Comparison of ENCODE assay signal across 8 cellular contexts in genomic region chr6:29792123-29793035, GRCh38. TPM values are rescaled to one million over a fixed set of nuclear protein-coding genes. Genes with fewer than 3 reads are reported as not detected.
DNase-seq lines count a peak whose midpoint lies in the region; ATAC-seq, FAIRE-seq and TF ChIP-seq lines count a peak whose summit lies in the region.

No MANE protein-coding gene starts in this region.

- peaks cover 31 to 62% of the 10 kb centered on the region in 2 experiments for H3K27me3 ChIP-seq in endothelial cell of umbilical vein (ENCODE audit: control insufficient read depth in 2 of 2, insufficient read depth in 2 of 2, low read length in 2 of 2)

- peak overlapping the region; percentile 55 for H3K4me3 ChIP-seq in A549
- peak overlapping the region; percentile 25 for H3K4me3 ChIP-seq in HFF-Myc (replicated peaks; ENCODE audit: low read depth, low read length)
- peak overlapping the region in 2 of 3 experiments; percentile 7 to 51 for H3K4me3 ChIP-seq in endothelial cell of umbilical vein (replicated peaks in 1 of 3; ENCODE audit: insufficient read depth in 1 of 3, low read depth in 1 of 3, low read length in 3 of 3)

- H4K20me1 ChIP-seq in endothelial cell of umbilical vein (replicated peaks; ENCODE audit: control insufficient read depth, extremely low read depth, insufficient read depth, low read length) = no peaks in the 10 kb centered on the region

- H3K4me2 ChIP-seq in A549 (peak overlapping the region; percentile 87), endothelial cell of umbilical vein (ENCODE audit: insufficient read depth, low read length) (peak overlapping the region; percentile 77)

- DNase-seq in A549 (ENCODE audit: low read depth in 1 of 2, low spot score in 1 of 2) = peak in 1 of 2 experiments; percentile 27
- DNase-seq in HFF-Myc (ENCODE audit: extremely low read depth, low read depth) = no peak
- DNase-seq in activated CD8-positive, alpha-beta memory T cell treated with anti-CD3 and anti-CD28 coated beads, Interleukin-2, amount 50 U/mL, for 1 hour (ENCODE audit: extremely low read depth) = peak; percentile 8
- DNase-seq in endothelial cell of umbilical vein (ENCODE audit: low read depth, low spot score) = peak; percentile 9
- DNase-seq in mucosa of gallbladder (ENCODE audit: low spot score) = peak; percentile 65
- peak; percentile 53 to 64 for DNase-seq in stimulated activated CD8-positive, alpha-beta memory T cell treated with anti-CD3 and anti-CD28 coated beads, Interleukin-4, amount 100 ng/mL, for 1 hour (ENCODE audit: low read depth in 2 of 2, low spot score in 1 of 2)
- no peak for DNase-seq in NCI-H2081 treated with DMSO at 0.1 percent for 48 hours (lab: John Stamatoyannopoulos, UW)
- no peak for DNase-seq in NK-92 (lab: John Stamatoyannopoulos, UW; ENCODE audit: unreplicated experiment)

- no peaks in the 10 kb centered on the region for H3K79me2 ChIP-seq in endothelial cell of umbilical vein (ENCODE audit: control insufficient read depth, insufficient read depth, low read length)

- TF ChIP-seq CTCF in A549 (IDR thresholded peaks at IDR 0.05) = peak; percentile 21; the same call in 1 of the 3 replicates
- peak; percentile 43 for TF ChIP-seq CTCF in HFF-Myc (IDR thresholded peaks at IDR 0.05; ENCODE audit: low read depth, low read length, missing control alignments)
- peak; percentile 44 to 73 for TF ChIP-seq CTCF in endothelial cell of umbilical vein (IDR thresholded peaks at IDR 0.05; ENCODE audit: extremely low read depth in 1 of 2, insufficient read depth in 1 of 2, low read depth in 1 of 2, low read length in 2 of 2)

- peak; percentile 77 to 81; a peak in 5 of 6 replicates for ATAC-seq in A549

- WGBS in A549 (ENCODE audit: missing lambda C conversion rate) = 49% methylated on average over 14 of the region's 79 CpGs

- H2AFZ ChIP-seq in endothelial cell of umbilical vein (ENCODE audit: low read depth, low read length) = peak overlapping the region; percentile 73

- CTCF ChIA-PET in A549 (lab: Yijun Ruan, JAX) (interaction anchor here (0.6 kb wide), 1 partner anchor 87 kb away, joined by 3 read pairs; no protein-coding TSS in a partner anchor), endothelial cell of umbilical vein (lab: Charles Lee) (interaction anchor here (1.0 to 1.9 kb wide), 5 partner anchors 13 to 54 kb away, joined by 3 to 21 read pairs (median 4); no protein-coding TSS in a partner anchor)

- no peak overlapping the region for H3K9ac ChIP-seq in endothelial cell of umbilical vein (replicated peaks; ENCODE audit: extremely low read depth, insufficient read depth, low read length)

- H3K36me3 ChIP-seq in endothelial cell of umbilical vein (ENCODE audit: control insufficient read depth in 2 of 2, extremely low read depth in 1 of 2, insufficient read depth in 2 of 2, low read length in 2 of 2) = no peaks in the 10 kb centered on the region

- H3K4me1 ChIP-seq in A549 (no peaks in the 10 kb centered on the region), endothelial cell of umbilical vein (ENCODE audit: control insufficient read depth, extremely low read depth, insufficient read depth, low read length) (no peaks in the 10 kb centered on the region)

- TF ChIP-seq EP300 in A549 (IDR thresholded peaks at IDR 0.05) = no peak

- BruUV-seq in endothelial cell of umbilical vein (replicated peaks; lab: Mats Ljungman, UMichigan) = no TSS peak

- POLR2A ChIA-PET in A549 (lab: Yijun Ruan, JAX) = no interaction called here
- POLR2A ChIA-PET in endothelial cell of umbilical vein (lab: Charles Lee) = no interaction called here

- intact Hi-C loops in endothelial cell of umbilical vein (cut with micrococcal nuclease) = loop anchor here (1.0 to 5.0 kb wide), 3 partner anchors 40 to 90 kb away; no protein-coding TSS in a partner anchor

- dilution Hi-C loops in endothelial cell of umbilical vein (cut with MboI; ENCODE audit: extremely low pct_ligation_motif_present, low sequenced_read_pairs) = loop anchor here (10.0 kb wide), 1 partner anchor 162 kb away; no protein-coding TSS in a partner anchor

- H3K27ac ChIP-seq in A549 (peak overlapping the region; percentile 35 to 74; a peak in 4 of 6 replicates), endothelial cell of umbilical vein (ENCODE audit: insufficient read depth, low read depth, low read length) (no peak overlapping the region)

- H3K9me3 ChIP-seq in A549 = no peaks in the 10 kb centered on the region; the same call in 2 of the 3 replicates
- no peaks in the 10 kb centered on the region for H3K9me3 ChIP-seq in endothelial cell of umbilical vein (replicated peaks; ENCODE audit: control insufficient read depth, insufficient read depth, low read length)

- no peak for TF ChIP-seq RAD21 in A549 (conservative IDR thresholded peaks at IDR 0.05 in 1 of 2, IDR thresholded peaks at IDR 0.05 in 1 of 2)

- H3K9me1 ChIP-seq in endothelial cell of umbilical vein (replicated peaks; ENCODE audit: control insufficient read depth, extremely low read depth, insufficient read depth, low read length) = no peaks in the 10 kb centered on the region

- no peak for FAIRE-seq in A549 (lab: Jason Lieb, UNC)
- peak; percentile 69 for FAIRE-seq in endothelial cell of umbilical vein (lab: Jason Lieb, UNC)

- no peak for TF ChIP-seq POLR2A in A549 (IDR thresholded peaks at IDR 0.05; ENCODE audit: low read length)
- no peak for TF ChIP-seq POLR2A in endothelial cell of umbilical vein (IDR thresholded peaks at IDR 0.05; ENCODE audit: low read depth, low read length)

TF ChIP-seq in A549, 52 proteins besides CTCF, POLR2A, EP300 and RAD21:
- TF ChIP-seq MAX (IDR thresholded peaks at IDR 0.05) (0 out of 2 replicates have a peak, but pooled peaks have one; percentile 19), RFX5 (IDR thresholded peaks at IDR 0.05) (no peak), SMC3 (IDR thresholded peaks at IDR 0.05) (0 out of 3 replicates have a peak, but pooled peaks have one; percentile 6)

TF ChIP-seq in endothelial cell of umbilical vein, 7 proteins besides CTCF, POLR2A, EP300 and RAD21:
- TF ChIP-seq MYC (IDR thresholded peaks at IDR 0.05; ENCODE audit: low read depth, low read length) (no peak), FOS (IDR thresholded peaks at IDR 0.05; ENCODE audit: borderline replicate concordance, insufficient read depth, low read length) (no peak), EZH2 (IDR thresholded peaks at IDR 0.05; ENCODE audit: borderline replicate concordance, low read depth, low read length, severe bottlenecking) (peak; percentile 87), GATA2 (IDR thresholded peaks at IDR 0.05; ENCODE audit: insufficient read depth, insufficient read length, low read depth, low read length) (no peak), POLR2AphosphoS5 (IDR thresholded peaks at IDR 0.05; ENCODE audit: insufficient read depth, low read depth, low read length) (no peak)

RNA-seq across cellular contexts. Expression of gene HLA-G, which starts 35.2 kb away (rescaled TPM):
- not detected in 2 replicates for polyA plus RNA-seq in A549 (2011; rRNA removed)
- polyA plus RNA-seq in A549 (2012; cell fraction: cytosol; rRNA removed) = not detected in 2 replicates
- not detected in 2 replicates for polyA plus RNA-seq in A549 (2012; cell fraction: nucleus; rRNA removed)
- 0.06 TPM in 1 of 3 replicates, not detected in the others for polyA plus RNA-seq in A549 (2017; fragmentation: RNase III; extraction: RNeasy Plus Mini Kit Qiagen cat#74134 plus additional on column Dnase treatment)
- not detected in 2 replicates for polyA minus RNA-seq in A549 (2011; rRNA and poly(A)+ RNA removed)
- total RNA-seq in endothelial cell of umbilical vein = 0.24 TPM in 1 of 2 replicates, not detected in the other
- not detected in 2 replicates for polyA plus RNA-seq in endothelial cell of umbilical vein
- polyA plus RNA-seq in endothelial cell of umbilical vein (2011; cell fraction: cytosol; rRNA removed) = not detected in 2 replicates
- not detected in 2 replicates for polyA plus RNA-seq in endothelial cell of umbilical vein (2011; cell fraction: nucleus; rRNA removed)
- not detected in 2 replicates for polyA plus RNA-seq in endothelial cell of umbilical vein (2012)
- not detected in 2 replicates for polyA minus RNA-seq in endothelial cell of umbilical vein
- polyA minus RNA-seq in endothelial cell of umbilical vein (2011; cell fraction: cytosol; rRNA and poly(A)+ RNA removed) = not detected
- not detected in 2 replicates for polyA minus RNA-seq in endothelial cell of umbilical vein (2011; cell fraction: nucleus; rRNA and poly(A)+ RNA removed)
- 0.52 TPM for total RNA-seq in mucosa of gallbladder

Comparison
In these comparisons a context has a peak if more than half of its experiments do, and no peak if none do; other contexts are left out.
1. DNase-seq: peak in activated CD8-positive, alpha-beta memory T cell treated with anti-CD3 and anti-CD28 coated beads, Interleukin-2, amount 50 U/mL, for 1 hour (single experiment), endothelial cell of umbilical vein (single experiment), mucosa of gallbladder (single experiment) and stimulated activated CD8-positive, alpha-beta memory T cell treated with anti-CD3 and anti-CD28 coated beads, Interleukin-4, amount 100 ng/mL, for 1 hour (2 of 2); none in HFF-Myc (single experiment), NCI-H2081 treated with DMSO at 0.1 percent for 48 hours (single experiment) and NK-92 (single experiment).
2. Peak in every context shown above with its lines, with median percentiles within 50 percentile points of each other: H3K4me3 ChIP-seq and CTCF ChIP-seq.